Comparison of ENCODE assay signal across 1 cellular context in the genomic region with DNA sequence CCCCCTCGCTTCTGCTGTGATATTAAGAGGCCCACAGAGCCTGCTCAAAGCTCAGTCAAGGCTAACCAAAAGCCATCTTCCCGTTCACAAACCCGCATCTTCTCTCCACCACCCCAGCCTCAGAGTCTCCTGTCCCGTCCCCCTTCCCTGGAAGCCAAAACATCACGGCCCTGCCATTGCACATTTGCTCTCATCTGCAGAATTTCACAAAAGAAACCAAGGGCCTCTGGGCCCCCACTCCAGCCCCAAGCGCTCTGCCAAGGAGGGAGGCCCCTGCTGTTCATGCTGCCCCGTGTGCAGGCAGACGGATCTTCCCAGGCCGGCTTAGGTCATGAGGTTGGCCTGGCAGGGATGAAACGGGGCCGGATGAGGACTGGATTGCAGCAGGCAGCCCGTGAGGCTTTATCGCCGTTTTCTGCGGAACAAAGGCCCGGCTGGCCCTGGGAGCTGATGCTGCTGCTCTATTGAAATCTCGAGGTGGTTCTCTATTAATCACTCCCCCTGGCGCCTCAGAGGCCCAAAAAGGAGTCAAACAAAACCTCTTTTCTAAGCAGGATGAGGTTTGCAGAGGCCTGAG.
TF ChIP-seq lines count a peak whose summit lies in the region.

No MANE protein-coding gene starts in this region.

TF ChIP-seq in WTC11, 78 proteins besides CTCF, POLR2A, EP300 and RAD21 (continued from another document):
- TF ChIP-seq, protein P1, sequence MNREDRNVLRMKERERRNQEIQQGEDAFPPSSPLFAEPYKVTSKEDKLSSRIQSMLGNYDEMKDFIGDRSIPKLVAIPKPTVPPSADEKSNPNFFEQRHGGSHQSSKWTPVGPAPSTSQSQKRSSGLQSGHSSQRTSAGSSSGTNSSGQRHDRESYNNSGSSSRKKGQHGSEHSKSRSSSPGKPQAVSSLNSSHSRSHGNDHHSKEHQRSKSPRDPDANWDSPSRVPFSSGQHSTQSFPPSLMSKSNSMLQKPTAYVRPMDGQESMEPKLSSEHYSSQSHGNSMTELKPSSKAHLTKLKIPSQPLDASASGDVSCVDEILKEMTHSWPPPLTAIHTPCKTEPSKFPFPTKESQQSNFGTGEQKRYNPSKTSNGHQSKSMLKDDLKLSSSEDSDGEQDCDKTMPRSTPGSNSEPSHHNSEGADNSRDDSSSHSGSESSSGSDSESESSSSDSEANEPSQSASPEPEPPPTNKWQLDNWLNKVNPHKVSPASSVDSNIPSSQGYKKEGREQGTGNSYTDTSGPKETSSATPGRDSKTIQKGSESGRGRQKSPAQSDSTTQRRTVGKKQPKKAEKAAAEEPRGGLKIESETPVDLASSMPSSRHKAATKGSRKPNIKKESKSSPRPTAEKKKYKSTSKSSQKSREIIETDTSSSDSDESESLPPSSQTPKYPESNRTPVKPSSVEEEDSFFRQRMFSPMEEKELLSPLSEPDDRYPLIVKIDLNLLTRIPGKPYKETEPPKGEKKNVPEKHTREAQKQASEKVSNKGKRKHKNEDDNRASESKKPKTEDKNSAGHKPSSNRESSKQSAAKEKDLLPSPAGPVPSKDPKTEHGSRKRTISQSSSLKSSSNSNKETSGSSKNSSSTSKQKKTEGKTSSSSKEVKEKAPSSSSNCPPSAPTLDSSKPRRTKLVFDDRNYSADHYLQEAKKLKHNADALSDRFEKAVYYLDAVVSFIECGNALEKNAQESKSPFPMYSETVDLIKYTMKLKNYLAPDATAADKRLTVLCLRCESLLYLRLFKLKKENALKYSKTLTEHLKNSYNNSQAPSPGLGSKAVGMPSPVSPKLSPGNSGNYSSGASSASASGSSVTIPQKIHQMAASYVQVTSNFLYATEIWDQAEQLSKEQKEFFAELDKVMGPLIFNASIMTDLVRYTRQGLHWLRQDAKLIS (CRISPR knock-in tag; IDR thresholded peaks at IDR 0.05; ENCODE audit: borderline replicate concordance), result no peak
- TF ChIP-seq NFATC4 (CRISPR knock-in tag; IDR thresholded peaks at IDR 0.05) (no peak), SMAD4 (CRISPR knock-in tag; IDR thresholded peaks at IDR 0.05) (no peak), MXD4 (CRISPR knock-in tag; IDR thresholded peaks at IDR 0.05; ENCODE audit: borderline replicate concordance) (no peak), ZNF317 (CRISPR knock-in tag; IDR thresholded peaks at IDR 0.05; ENCODE audit: borderline replicate concordance, low read depth) (no peak), NR2C2 (CRISPR knock-in tag; IDR thresholded peaks at IDR 0.05) (no peak), ZNF423 (CRISPR knock-in tag; IDR thresholded peaks at IDR 0.05) (no peak)
- TF ChIP-seq, protein P2, sequence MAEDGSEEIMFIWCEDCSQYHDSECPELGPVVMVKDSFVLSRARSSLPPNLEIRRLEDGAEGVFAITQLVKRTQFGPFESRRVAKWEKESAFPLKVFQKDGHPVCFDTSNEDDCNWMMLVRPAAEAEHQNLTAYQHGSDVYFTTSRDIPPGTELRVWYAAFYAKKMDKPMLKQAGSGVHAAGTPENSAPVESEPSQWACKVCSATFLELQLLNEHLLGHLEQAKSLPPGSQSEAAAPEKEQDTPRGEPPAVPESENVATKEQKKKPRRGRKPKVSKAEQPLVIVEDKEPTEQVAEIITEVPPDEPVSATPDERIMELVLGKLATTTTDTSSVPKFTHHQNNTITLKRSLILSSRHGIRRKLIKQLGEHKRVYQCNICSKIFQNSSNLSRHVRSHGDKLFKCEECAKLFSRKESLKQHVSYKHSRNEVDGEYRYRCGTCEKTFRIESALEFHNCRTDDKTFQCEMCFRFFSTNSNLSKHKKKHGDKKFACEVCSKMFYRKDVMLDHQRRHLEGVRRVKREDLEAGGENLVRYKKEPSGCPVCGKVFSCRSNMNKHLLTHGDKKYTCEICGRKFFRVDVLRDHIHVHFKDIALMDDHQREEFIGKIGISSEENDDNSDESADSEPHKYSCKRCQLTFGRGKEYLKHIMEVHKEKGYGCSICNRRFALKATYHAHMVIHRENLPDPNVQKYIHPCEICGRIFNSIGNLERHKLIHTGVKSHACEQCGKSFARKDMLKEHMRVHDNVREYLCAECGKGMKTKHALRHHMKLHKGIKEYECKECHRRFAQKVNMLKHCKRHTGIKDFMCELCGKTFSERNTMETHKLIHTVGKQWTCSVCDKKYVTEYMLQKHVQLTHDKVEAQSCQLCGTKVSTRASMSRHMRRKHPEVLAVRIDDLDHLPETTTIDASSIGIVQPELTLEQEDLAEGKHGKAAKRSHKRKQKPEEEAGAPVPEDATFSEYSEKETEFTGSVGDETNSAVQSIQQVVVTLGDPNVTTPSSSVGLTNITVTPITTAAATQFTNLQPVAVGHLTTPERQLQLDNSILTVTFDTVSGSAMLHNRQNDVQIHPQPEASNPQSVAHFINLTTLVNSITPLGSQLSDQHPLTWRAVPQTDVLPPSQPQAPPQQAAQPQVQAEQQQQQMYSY (CRISPR knock-in tag; IDR thresholded peaks at IDR 0.05), result no peak
- TF ChIP-seq, protein P3, sequence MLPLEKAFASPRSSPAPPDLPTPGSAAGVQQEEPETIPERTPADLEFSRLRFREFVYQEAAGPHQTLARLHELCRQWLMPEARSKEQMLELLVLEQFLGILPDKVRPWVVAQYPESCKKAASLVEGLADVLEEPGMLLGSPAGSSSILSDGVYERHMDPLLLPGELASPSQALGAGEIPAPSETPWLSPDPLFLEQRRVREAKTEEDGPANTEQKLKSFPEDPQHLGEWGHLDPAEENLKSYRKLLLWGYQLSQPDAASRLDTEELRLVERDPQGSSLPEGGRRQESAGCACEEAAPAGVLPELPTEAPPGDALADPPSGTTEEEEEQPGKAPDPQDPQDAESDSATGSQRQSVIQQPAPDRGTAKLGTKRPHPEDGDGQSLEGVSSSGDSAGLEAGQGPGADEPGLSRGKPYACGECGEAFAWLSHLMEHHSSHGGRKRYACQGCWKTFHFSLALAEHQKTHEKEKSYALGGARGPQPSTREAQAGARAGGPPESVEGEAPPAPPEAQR (CRISPR knock-in tag; IDR thresholded peaks at IDR 0.05), result no peak
